8 cellular contexts compared by ENCODE assay signal in the genomic region with DNA sequence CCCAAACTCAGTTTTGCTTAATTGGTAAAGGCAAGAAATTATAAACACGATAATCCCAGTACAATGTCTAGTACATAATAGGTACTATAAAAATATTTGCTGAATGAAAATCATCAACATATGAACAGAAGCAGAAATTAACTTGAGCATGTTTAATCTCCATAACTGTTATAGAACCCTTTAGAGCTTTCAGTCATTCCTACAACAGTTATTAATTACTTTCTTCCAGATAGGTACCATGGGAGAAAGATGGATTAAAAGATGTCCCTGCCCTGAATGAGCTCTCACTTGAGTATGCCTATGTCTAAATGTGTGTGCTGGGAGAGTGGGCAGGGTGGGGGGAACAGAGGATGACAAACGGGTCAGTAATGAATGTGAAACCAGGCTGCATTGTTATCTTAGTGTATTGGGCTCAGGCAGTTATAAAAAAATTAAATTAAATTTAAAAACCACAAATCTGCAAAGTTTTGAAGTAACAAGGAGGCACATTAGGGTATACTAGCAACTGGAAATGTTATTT. TPM values are rescaled to one million over a fixed set of nuclear protein-coding genes. Genes with fewer than 3 reads are reported as not detected.
DNase-seq lines count a peak whose midpoint lies in the region; ATAC-seq, FAIRE-seq and TF ChIP-seq lines count a peak whose summit lies in the region.

No MANE protein-coding gene starts in this region.

- CTCF ChIA-PET in WTC11 (lab: Charles Lee), result no interaction called here

- FAIRE-seq in frontal cortex (lab: Jason Lieb, UNC), result no peak

- H3K4me3 Mint-ChIP-seq in T-helper 2 cell treated with Interferon-gamma antibody and Interleukin-4, amounts not matched to agents 5 μg/mL and 100 μg/mL, for 36 hours, result peak overlapping the region; percentile 67
- peak overlapping the region; percentile 89; the same call in 1 of the 2 replicates for H3K4me3 Mint-ChIP-seq in WTC11
- peak overlapping the region; percentile 53 to 74 for H3K4me3 Mint-ChIP-seq in stimulated activated naive B cell treated with anti-CD40 and anti-IgM and Interleukin-4, amounts not matched to agents 10 μg/mL and 1 μg/mL and 100 μg/mL, for 72 hours

- no peak overlapping the region for H3K27ac Mint-ChIP-seq in T-helper 2 cell treated with Interferon-gamma antibody and Interleukin-4, amounts not matched to agents 5 μg/mL and 100 μg/mL, for 36 hours
- H3K27ac Mint-ChIP-seq in WTC11, result no peak overlapping the region
- peak overlapping the region; percentile 34 for H3K27ac Mint-ChIP-seq in stimulated activated naive B cell treated with anti-CD40 and anti-IgM and Interleukin-4, amounts not matched to agents 10 μg/mL and 1 μg/mL and 100 μg/mL, for 72 hours

- no peaks in the 10 kb centered on the region for H3K27me3 Mint-ChIP-seq in T-helper 2 cell treated with Interferon-gamma antibody and Interleukin-4, amounts not matched to agents 5 μg/mL and 100 μg/mL, for 36 hours (ENCODE audit: low read depth)
- no peaks in the 10 kb centered on the region for H3K27me3 Mint-ChIP-seq in WTC11 (ENCODE audit: low read depth)
- no peaks in the 10 kb centered on the region for H3K27me3 Mint-ChIP-seq in stimulated activated naive B cell treated with anti-CD40 and anti-IgM and Interleukin-4, amounts not matched to agents 10 μg/mL and 1 μg/mL and 100 μg/mL, for 72 hours

- no peak for ATAC-seq in WTC11
- no peak for ATAC-seq in stimulated activated naive B cell treated with anti-CD40 and anti-IgM and Interleukin-4, amounts not matched to agents 10 μg/mL and 1 μg/mL and 100 μg/mL, for 72 hours (replicated peaks)

- POLR2A ChIA-PET in WTC11 (lab: Charles Lee), result no interaction called here

- intact Hi-C loops in head of caudate nucleus (cut with DNase I), result no loop called here

- H3K9me3 Mint-ChIP-seq in T-helper 2 cell treated with Interferon-gamma antibody and Interleukin-4, amounts not matched to agents 5 μg/mL and 100 μg/mL, for 36 hours, result no peaks in the 10 kb centered on the region
- no peaks in the 10 kb centered on the region for H3K9me3 Mint-ChIP-seq in WTC11
- peaks cover 0 to 3% of the 10 kb centered on the region in 2 donors for H3K9me3 Mint-ChIP-seq in stimulated activated naive B cell treated with anti-CD40 and anti-IgM and Interleukin-4, amounts not matched to agents 10 μg/mL and 1 μg/mL and 100 μg/mL, for 72 hours

- no peak for TF ChIP-seq CTCF in WTC11 (IDR thresholded peaks at IDR 0.05)

- H3K4me1 Mint-ChIP-seq in T-helper 2 cell treated with Interferon-gamma antibody and Interleukin-4, amounts not matched to agents 5 μg/mL and 100 μg/mL, for 36 hours (ENCODE audit: low read depth), result peaks cover 60% of the 10 kb centered on the region
- H3K4me1 Mint-ChIP-seq in WTC11, result peaks cover 33% of the 10 kb centered on the region
- H3K4me1 Mint-ChIP-seq in stimulated activated naive B cell treated with anti-CD40 and anti-IgM and Interleukin-4, amounts not matched to agents 10 μg/mL and 1 μg/mL and 100 μg/mL, for 72 hours, result peaks cover 27 to 78% of the 10 kb centered on the region in 2 donors

- no peak for DNase-seq in T-helper 2 cell treated with Interferon-gamma antibody and Interleukin-4, amounts not matched to agents 5 μg/mL and 100 μg/mL, for 36 hours (ENCODE audit: low spot score)
- DNase-seq in T-helper 2 cell (no peak), WTC11 (ENCODE audit: low spot score) (no peak), globus pallidus (ENCODE audit: low spot score) (peak; percentile 34), AG08395 (ENCODE audit: low spot score) (no peak), head of caudate nucleus (no peak), frontal cortex (ENCODE audit: low spot score in 2 of 2) (no peak)
- no peak for DNase-seq in stimulated activated naive B cell treated with anti-CD40 and anti-IgM and Interleukin-4, amounts not matched to agents 10 μg/mL and 1 μg/mL and 100 μg/mL, for 72 hours

- H3K36me3 Mint-ChIP-seq in T-helper 2 cell treated with Interferon-gamma antibody and Interleukin-4, amounts not matched to agents 5 μg/mL and 100 μg/mL, for 36 hours (ENCODE audit: low read depth), result peaks cover 4% of the 10 kb centered on the region
- no peaks in the 10 kb centered on the region for H3K36me3 Mint-ChIP-seq in WTC11
- H3K36me3 Mint-ChIP-seq in stimulated activated naive B cell treated with anti-CD40 and anti-IgM and Interleukin-4, amounts not matched to agents 10 μg/mL and 1 μg/mL and 100 μg/mL, for 72 hours, result peaks cover 2 to 20% of the 10 kb centered on the region in 2 donors

TF ChIP-seq in WTC11, 78 proteins besides CTCF, POLR2A, EP300 and RAD21 (continues in another document):
- TF ChIP-seq, protein P1, sequence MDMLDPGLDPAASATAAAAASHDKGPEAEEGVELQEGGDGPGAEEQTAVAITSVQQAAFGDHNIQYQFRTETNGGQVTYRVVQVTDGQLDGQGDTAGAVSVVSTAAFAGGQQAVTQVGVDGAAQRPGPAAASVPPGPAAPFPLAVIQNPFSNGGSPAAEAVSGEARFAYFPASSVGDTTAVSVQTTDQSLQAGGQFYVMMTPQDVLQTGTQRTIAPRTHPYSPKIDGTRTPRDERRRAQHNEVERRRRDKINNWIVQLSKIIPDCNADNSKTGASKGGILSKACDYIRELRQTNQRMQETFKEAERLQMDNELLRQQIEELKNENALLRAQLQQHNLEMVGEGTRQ (CRISPR knock-in tag; IDR thresholded peaks at IDR 0.05), result no peak
- TF ChIP-seq ZNF396 (CRISPR knock-in tag; IDR thresholded peaks at IDR 0.05; ENCODE audit: borderline replicate concordance) (no peak), ZNF416 (CRISPR knock-in tag; IDR thresholded peaks at IDR 0.05) (no peak), ZNF219 (CRISPR knock-in tag; IDR thresholded peaks at IDR 0.05; ENCODE audit: borderline replicate concordance) (no peak), JAZF1 (CRISPR knock-in tag; IDR thresholded peaks at IDR 0.05) (no peak), ATF1 (CRISPR knock-in tag; IDR thresholded peaks at IDR 0.05) (no peak), FOXJ3 (CRISPR knock-in tag; IDR thresholded peaks at IDR 0.05; ENCODE audit: borderline replicate concordance) (no peak), EMX1 (CRISPR knock-in tag; IDR thresholded peaks at IDR 0.05) (no peak), FOXK1 (CRISPR knock-in tag; IDR thresholded peaks at IDR 0.05) (no peak), ZNF317 (CRISPR knock-in tag; IDR thresholded peaks at IDR 0.05; ENCODE audit: borderline replicate concordance, low read depth) (no peak), CBFB (CRISPR knock-in tag; IDR thresholded peaks at IDR 0.05; ENCODE audit: low read depth) (no peak), PRRX2 (CRISPR knock-in tag; IDR thresholded peaks at IDR 0.05) (no peak), NR3C1 (CRISPR knock-in tag; conservative IDR thresholded peaks at IDR 0.05; ENCODE audit: low read depth) (no peak), SMAD3 (CRISPR knock-in tag; IDR thresholded peaks at IDR 0.05; ENCODE audit: borderline replicate concordance) (no peak)
- TF ChIP-seq, protein P2, sequence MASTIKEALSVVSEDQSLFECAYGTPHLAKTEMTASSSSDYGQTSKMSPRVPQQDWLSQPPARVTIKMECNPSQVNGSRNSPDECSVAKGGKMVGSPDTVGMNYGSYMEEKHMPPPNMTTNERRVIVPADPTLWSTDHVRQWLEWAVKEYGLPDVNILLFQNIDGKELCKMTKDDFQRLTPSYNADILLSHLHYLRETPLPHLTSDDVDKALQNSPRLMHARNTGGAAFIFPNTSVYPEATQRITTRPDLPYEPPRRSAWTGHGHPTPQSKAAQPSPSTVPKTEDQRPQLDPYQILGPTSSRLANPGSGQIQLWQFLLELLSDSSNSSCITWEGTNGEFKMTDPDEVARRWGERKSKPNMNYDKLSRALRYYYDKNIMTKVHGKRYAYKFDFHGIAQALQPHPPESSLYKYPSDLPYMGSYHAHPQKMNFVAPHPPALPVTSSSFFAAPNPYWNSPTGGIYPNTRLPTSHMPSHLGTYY (CRISPR knock-in tag; IDR thresholded peaks at IDR 0.05), result no peak
- TF ChIP-seq, protein P3, sequence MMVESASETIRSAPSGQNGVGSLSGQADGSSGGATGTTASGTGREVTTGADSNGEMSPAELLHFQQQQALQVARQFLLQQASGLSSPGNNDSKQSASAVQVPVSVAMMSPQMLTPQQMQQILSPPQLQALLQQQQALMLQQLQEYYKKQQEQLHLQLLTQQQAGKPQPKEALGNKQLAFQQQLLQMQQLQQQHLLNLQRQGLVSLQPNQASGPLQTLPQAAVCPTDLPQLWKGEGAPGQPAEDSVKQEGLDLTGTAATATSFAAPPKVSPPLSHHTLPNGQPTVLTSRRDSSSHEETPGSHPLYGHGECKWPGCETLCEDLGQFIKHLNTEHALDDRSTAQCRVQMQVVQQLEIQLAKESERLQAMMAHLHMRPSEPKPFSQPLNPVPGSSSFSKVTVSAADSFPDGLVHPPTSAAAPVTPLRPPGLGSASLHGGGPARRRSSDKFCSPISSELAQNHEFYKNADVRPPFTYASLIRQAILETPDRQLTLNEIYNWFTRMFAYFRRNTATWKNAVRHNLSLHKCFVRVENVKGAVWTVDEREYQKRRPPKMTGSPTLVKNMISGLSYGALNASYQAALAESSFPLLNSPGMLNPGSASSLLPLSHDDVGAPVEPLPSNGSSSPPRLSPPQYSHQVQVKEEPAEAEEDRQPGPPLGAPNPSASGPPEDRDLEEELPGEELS (CRISPR knock-in tag; IDR thresholded peaks at IDR 0.05), result no peak
- TF ChIP-seq, protein P4, sequence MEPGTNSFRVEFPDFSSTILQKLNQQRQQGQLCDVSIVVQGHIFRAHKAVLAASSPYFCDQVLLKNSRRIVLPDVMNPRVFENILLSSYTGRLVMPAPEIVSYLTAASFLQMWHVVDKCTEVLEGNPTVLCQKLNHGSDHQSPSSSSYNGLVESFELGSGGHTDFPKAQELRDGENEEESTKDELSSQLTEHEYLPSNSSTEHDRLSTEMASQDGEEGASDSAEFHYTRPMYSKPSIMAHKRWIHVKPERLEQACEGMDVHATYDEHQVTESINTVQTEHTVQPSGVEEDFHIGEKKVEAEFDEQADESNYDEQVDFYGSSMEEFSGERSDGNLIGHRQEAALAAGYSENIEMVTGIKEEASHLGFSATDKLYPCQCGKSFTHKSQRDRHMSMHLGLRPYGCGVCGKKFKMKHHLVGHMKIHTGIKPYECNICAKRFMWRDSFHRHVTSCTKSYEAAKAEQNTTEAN (CRISPR knock-in tag; IDR thresholded peaks at IDR 0.05), result no peak
- TF ChIP-seq, protein P5, sequence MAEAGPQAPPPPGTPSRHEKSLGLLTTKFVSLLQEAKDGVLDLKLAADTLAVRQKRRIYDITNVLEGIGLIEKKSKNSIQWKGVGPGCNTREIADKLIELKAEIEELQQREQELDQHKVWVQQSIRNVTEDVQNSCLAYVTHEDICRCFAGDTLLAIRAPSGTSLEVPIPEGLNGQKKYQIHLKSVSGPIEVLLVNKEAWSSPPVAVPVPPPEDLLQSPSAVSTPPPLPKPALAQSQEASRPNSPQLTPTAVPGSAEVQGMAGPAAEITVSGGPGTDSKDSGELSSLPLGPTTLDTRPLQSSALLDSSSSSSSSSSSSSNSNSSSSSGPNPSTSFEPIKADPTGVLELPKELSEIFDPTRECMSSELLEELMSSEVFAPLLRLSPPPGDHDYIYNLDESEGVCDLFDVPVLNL (CRISPR knock-in tag; IDR thresholded peaks at IDR 0.05; ENCODE audit: borderline replicate concordance, low read depth), result no peak

RNA-seq across cellular contexts. Expression of a gene that starts 2.4 kb away (rescaled TPM):
- 37.1 to 41.7 TPM (median 39.3 TPM) in 3 replicates for total RNA-seq in WTC11 (2021)
- total RNA-seq in frontal cortex, result 224 TPM
